ENCODE assay signal across 23 cellular contexts in genomic region chr18:39604836-39605235, GRCh38.
DNase-seq lines count a peak whose midpoint lies in the region; ATAC-seq, FAIRE-seq and TF ChIP-seq lines count a peak whose summit lies in the region.
"Had no signal": no experiment of that assay in that cellular context is flagged by ENCODE, and none has a peak within 500 bp of the region (broad histone marks: within the 10 kb centered on the region; RNA-seq: fewer than 3 reads in every experiment).

No MANE protein-coding gene starts in this region.

- H3K4me3 ChIP-seq in A549 = no peak overlapping the region
- H3K4me3 ChIP-seq in brain microvascular endothelial cell (ENCODE audit: low read depth, low read length) = no peak overlapping the region
- H3K4me3 ChIP-seq: hepatocyte, stomach had no signal

- H3K36me3 Mint-ChIP-seq in activated T-helper 1 cell treated with anti-CD3 and anti-CD28 coated beads, Interleukin-12 subunit alpha, Interleukin-12 subunit beta, Interleukin-2, Interleukin-4 antibody, amounts not matched to agents 30 ng/mL and 10 ng/mL and 1 ng/mL, durations not matched to agents 14 hours and 24 hours and 36 hours (ENCODE audit: low read depth) = no peaks in the 10 kb centered on the region
- H3K36me3 Mint-ChIP-seq: CD8-positive, alpha-beta T cell had no signal

- no peaks in the 10 kb centered on the region for H3K27me3 ChIP-seq in brain microvascular endothelial cell (replicated peaks)
- H3K27me3 ChIP-seq: hepatocyte, stomach had no signal

- intact Hi-C loops in activated T-helper 1 cell treated with anti-CD3 and anti-CD28 coated beads, Interleukin-12 subunit alpha, Interleukin-12 subunit beta, Interleukin-2, Interleukin-4 antibody, amounts not matched to agents 30 ng/mL and 10 ng/mL and 1 ng/mL, durations not matched to agents 14 hours and 24 hours and 36 hours (cut with micrococcal nuclease) = no loop called here

- in situ Hi-C loops in brain microvascular endothelial cell (cut with HindIII; ENCODE audit: low pct_ligation_motif_present, low sequenced_read_pairs) = no loop called here

- H3K4me2 ChIP-seq in A549 = no peak overlapping the region
- H3K4me2 ChIP-seq: hepatocyte had no signal

- TF ChIP-seq POLR2A in A549 (IDR thresholded peaks at IDR 0.05; ENCODE audit: low read length) = no peak

- H3K9me3 ChIP-seq in A549 = no peaks in the 10 kb centered on the region
- H3K9me3 ChIP-seq: stomach had no signal

- no peak for FAIRE-seq in A549 (lab: Jason Lieb, UNC)

- no peak for TF ChIP-seq CTCF in A549 (IDR thresholded peaks at IDR 0.05)
- TF ChIP-seq CTCF in brain microvascular endothelial cell (IDR thresholded peaks at IDR 0.05; ENCODE audit: low read depth, low read length, missing control alignments) = no peak

- no peak for ATAC-seq in A549
- ATAC-seq in HG02642 (IDR thresholded peaks at IDR 0.05; ENCODE audit: poor library complexity, unreplicated experiment) = no peak
- ATAC-seq: CD8-positive, alpha-beta T cell; esophagus mucosa; Panc1; SK-N-SH treated with all-trans-retinoic acid at 6 μM for 48 hours had no signal

- no peak overlapping the region for H3K27ac Mint-ChIP-seq in activated T-helper 1 cell treated with anti-CD3 and anti-CD28 coated beads, Interleukin-12 subunit alpha, Interleukin-12 subunit beta, Interleukin-2, Interleukin-4 antibody, amounts not matched to agents 30 ng/mL and 10 ng/mL and 1 ng/mL, durations not matched to agents 14 hours and 24 hours and 36 hours
- H3K27ac Mint-ChIP-seq: CD8-positive, alpha-beta T cell had no signal

- H3K36me3 ChIP-seq in brain microvascular endothelial cell (replicated peaks) = no peaks in the 10 kb centered on the region
- H3K36me3 ChIP-seq: stomach had no signal

- no peaks in the 10 kb centered on the region for H3K27me3 Mint-ChIP-seq in activated T-helper 1 cell treated with anti-CD3 and anti-CD28 coated beads, Interleukin-12 subunit alpha, Interleukin-12 subunit beta, Interleukin-2, Interleukin-4 antibody, amounts not matched to agents 30 ng/mL and 10 ng/mL and 1 ng/mL, durations not matched to agents 14 hours and 24 hours and 36 hours (ENCODE audit: insufficient read depth)

- H3K9me3 Mint-ChIP-seq in activated T-helper 1 cell treated with anti-CD3 and anti-CD28 coated beads, Interleukin-12 subunit alpha, Interleukin-12 subunit beta, Interleukin-2, Interleukin-4 antibody, amounts not matched to agents 30 ng/mL and 10 ng/mL and 1 ng/mL, durations not matched to agents 14 hours and 24 hours and 36 hours = no peaks in the 10 kb centered on the region

- no peak for TF ChIP-seq EP300 in A549 (IDR thresholded peaks at IDR 0.05)

- CTCF ChIA-PET in A549 (lab: Yijun Ruan, JAX) = no interaction called here

- H3K27ac ChIP-seq in A549 (no peak overlapping the region), brain microvascular endothelial cell (peak overlapping the region; percentile 2)
- H3K27ac ChIP-seq: hepatocyte, stomach had no signal

- WGBS in A549 (ENCODE audit: missing lambda C conversion rate) = 81% methylated on average over 5 of the region's 5 CpGs

- no peak for TF ChIP-seq RAD21 in A549 (conservative IDR thresholded peaks at IDR 0.05 in 1 of 2, IDR thresholded peaks at IDR 0.05 in 1 of 2)

- DNase-seq in A549 (ENCODE audit: low read depth in 1 of 2, low spot score in 1 of 2) = no peak
- peak; percentile 58 for DNase-seq in LHCN-M2 (ENCODE audit: low read depth)
- DNase-seq in brain microvascular endothelial cell = peak; percentile 59
- DNase-seq in fibroblast of the conjunctiva (ENCODE audit: low read depth) = peak; percentile 18
- no peak for DNase-seq in islet precursor cell
- DNase-seq in activated T-helper 1 cell treated with anti-CD3 and anti-CD28 coated beads, Interleukin-12 subunit alpha, Interleukin-12 subunit beta, Interleukin-2, Interleukin-4 antibody, amounts not matched to agents 30 ng/mL and 10 ng/mL and 1 ng/mL, durations not matched to agents 14 hours and 24 hours and 36 hours (ENCODE audit: low spot score) = no peak
- DNase-seq in Ammon's horn (ENCODE audit: low spot score) = no peak
- DNase-seq: ACHN; activated CD4-positive, alpha-beta T cell treated with anti-CD3 and anti-CD28 coated beads for 4 hours; activated CD8-positive, alpha-beta memory T cell treated with anti-CD3 and anti-CD28 coated beads, Interleukin-2, amount 50 U/mL, for 4 hours; anterior cingulate cortex; CD8-positive, alpha-beta T cell; midbrain; NCI-H1092; NCI-H82; retina; stimulated activated CD4-positive, alpha-beta T cell treated with anti-CD3 and anti-CD28 coated beads, Interleukin-1b, Interleukin-23, amount 100 ng/mL, for 48 hours; stomach had no signal

- POLR2A ChIA-PET in A549 (lab: Yijun Ruan, JAX) = no interaction called here

- H3K4me3 Mint-ChIP-seq in activated T-helper 1 cell treated with anti-CD3 and anti-CD28 coated beads, Interleukin-12 subunit alpha, Interleukin-12 subunit beta, Interleukin-2, Interleukin-4 antibody, amounts not matched to agents 30 ng/mL and 10 ng/mL and 1 ng/mL, durations not matched to agents 14 hours and 24 hours and 36 hours = no peak overlapping the region
- H3K4me3 Mint-ChIP-seq: CD8-positive, alpha-beta T cell had no signal

- H3K4me1 ChIP-seq in A549 = no peaks in the 10 kb centered on the region
- H3K4me1 ChIP-seq: stomach had no signal

- no peaks in the 10 kb centered on the region for H3K4me1 Mint-ChIP-seq in activated T-helper 1 cell treated with anti-CD3 and anti-CD28 coated beads, Interleukin-12 subunit alpha, Interleukin-12 subunit beta, Interleukin-2, Interleukin-4 antibody, amounts not matched to agents 30 ng/mL and 10 ng/mL and 1 ng/mL, durations not matched to agents 14 hours and 24 hours and 36 hours (ENCODE audit: low read depth)

TF ChIP-seq in A549, 52 proteins besides CTCF, POLR2A, EP300 and RAD21:
- TF ChIP-seq FOSL2 (IDR thresholded peaks at IDR 0.05) = no peak
- 0 out of 2 replicates have a peak, but pooled peaks have one; percentile 4 for TF ChIP-seq FOSL2 (CRISPR knock-in tag; IDR thresholded peaks at IDR 0.05)
- no peak for TF ChIP-seq HDAC2 (IDR thresholded peaks at IDR 0.05)
TF ChIP-seq in A549: peak in this region for 1.

Comparison
In these comparisons a context has a peak if more than half of its experiments do, and no peak if none do; other contexts are left out.
1. DNase-seq: peak in LHCN-M2 (single experiment), brain microvascular endothelial cell (single experiment) and fibroblast of the conjunctiva (single experiment); none in A549 (0 of 2), islet precursor cell (single experiment), activated T-helper 1 cell treated with anti-CD3 and anti-CD28 coated beads, Interleukin-12 subunit alpha, Interleukin-12 subunit beta, Interleukin-2, Interleukin-4 antibody, amounts not matched to agents 30 ng/mL and 10 ng/mL and 1 ng/mL, durations not matched to agents 14 hours and 24 hours and 36 hours (single experiment) and Ammon's horn (single experiment).